26 cellular contexts compared by ENCODE assay signal in genomic region chr4:17766826-17767458, GRCh38. TPM values are rescaled to one million over a fixed set of nuclear protein-coding genes. Genes with fewer than 3 reads are reported as not detected.
A peak's percentile ranks its signal among the peaks of the same experiment; 100 is the strongest.
DNase-seq lines count a peak whose midpoint lies in the region; ATAC-seq, FAIRE-seq and TF ChIP-seq lines count a peak whose summit lies in the region.
"Had no signal": no experiment of that assay in that cellular context is flagged by ENCODE, and none has a peak within 500 bp of the region (broad histone marks: within the 10 kb centered on the region; RNA-seq: fewer than 3 reads in every experiment).

No MANE protein-coding gene starts in this region.

- TF ChIP-seq EP300 in K562 (IDR thresholded peaks at IDR 0.05; ENCODE audit: low read length): no peak
- TF ChIP-seq EP300 in esophagus muscularis mucosa (IDR thresholded peaks at IDR 0.05): no peak

- no peak overlapping the region for H3K9ac ChIP-seq in K562 (ENCODE audit: insufficient read depth in 1 of 2, low read depth in 2 of 2, low read length in 2 of 2)
- H3K9ac ChIP-seq: BLaER1 had no signal

- TF ChIP-seq RAD21 in K562 (CRISPR knock-in tag; conservative IDR thresholded peaks at IDR 0.05 in 1 of 2, IDR thresholded peaks at IDR 0.05 in 1 of 2): no peak

- intact Hi-C loops in K562 (cut with micrococcal nuclease): no loop called here
- intact Hi-C loops in esophagus muscularis mucosa (cut with DNase I): no loop called here

- H3K27me3 ChIP-seq in K562 (ENCODE audit: control insufficient read depth in 2 of 2, insufficient read depth in 2 of 2, low read length in 2 of 2) (peaks cover 0 to 9% of the 10 kb centered on the region in 2 experiments; a peak in 2 of 5 replicates), esophagus muscularis mucosa (no peaks in the 10 kb centered on the region)
- H3K27me3 ChIP-seq: BE2C, BLaER1 had no signal

- no peaks in the 10 kb centered on the region for H3K79me2 ChIP-seq in K562 (ENCODE audit: control insufficient read depth, insufficient read depth, low read length)

- no peak overlapping the region for H3K27ac ChIP-seq in K562 (ENCODE audit: extremely low read depth, low read depth, low read length)
- H3K27ac ChIP-seq in esophagus muscularis mucosa (replicated peaks in 1 of 4): no peak overlapping the region
- H3K27ac ChIP-seq: BLaER1 had no signal

- CTCF ChIA-PET in K562 (lab: Yijun Ruan, JAX; ENCODE audit: low intra/inter-chr PET ratio): no interaction called here

- DNase-seq in K562 (ENCODE audit: extremely low read depth in 1 of 4, low spot score in 3 of 4) (no peak), esophagus muscularis mucosa (ENCODE audit: extremely low spot score) (peak; percentile 53), mesenteric fat pad (ENCODE audit: low spot score) (peak; percentile 67), NCI-H1092 treated with DMSO at 0.1 percent for 48 hours (lab: John Stamatoyannopoulos, UW) (no peak), GM10266 (ENCODE audit: extremely low spot score) (no peak)
- DNase-seq: 8988T; ACHN; BE2C; C1 segment of cervical spinal cord; CD4-positive, alpha-beta memory T cell; CD4-positive, CD25-positive, alpha-beta regulatory T cell; CD8-positive, alpha-beta memory T cell; COR-L47; DMS 273 treated with DMSO at 0.1 percent for 48 hours; DMS153; DMS53; DMS79; DND-41; EL; GDM1 had no signal

- in situ Hi-C loops in K562 (cut with MboI): no loop called here

- FAIRE-seq in K562 (lab: Jason Lieb, UNC): no peak
- FAIRE-seq: A204.1, GM12891, GM19239 had no signal

- ATAC-seq in K562: no peak

- H4K20me1 ChIP-seq in K562 (replicated peaks; ENCODE audit: control insufficient read depth, insufficient read depth, low read length): no peaks in the 10 kb centered on the region
- H4K20me1 ChIP-seq: BLaER1 had no signal

- H2AFZ ChIP-seq in K562 (ENCODE audit: low read depth, low read length): peak overlapping the region; percentile 7; the same call in 1 of the 2 replicates

- no TSS peak for BruUV-seq in K562 (replicated peaks; lab: Mats Ljungman, UMichigan)

- H3K9me3 ChIP-seq in K562 (replicated peaks; ENCODE audit: control insufficient read depth, insufficient read depth, low read depth, low read length) (peaks cover 3% of the 10 kb centered on the region; the same call in 1 of the 2 replicates), esophagus muscularis mucosa (peaks cover 0 to 5% (median 2%) of the 10 kb centered on the region in 4 donors)
- H3K9me3 ChIP-seq: BE2C had no signal

- H3K36me3 ChIP-seq in K562 (ENCODE audit: control insufficient read depth, insufficient read depth, low read length) (no peaks in the 10 kb centered on the region), esophagus muscularis mucosa (no peaks in the 10 kb centered on the region)
- H3K36me3 ChIP-seq: BE2C, BLaER1 had no signal

- no peaks in the 10 kb centered on the region for H3K9me1 ChIP-seq in K562 (ENCODE audit: control insufficient read depth, insufficient read depth, low read length)

- H3K4me1 ChIP-seq in K562 (replicated peaks in 1 of 2; ENCODE audit: control insufficient read depth in 2 of 2, insufficient read depth in 2 of 2, low read length in 2 of 2) (peaks cover 0 to 7% of the 10 kb centered on the region in 2 experiments; a peak in 2 of 5 replicates), esophagus muscularis mucosa (no peaks in the 10 kb centered on the region)
- H3K4me1 ChIP-seq: BE2C, BLaER1 had no signal

- TF ChIP-seq CTCF in K562 (IDR thresholded peaks at IDR 0.05 in 2 of 3, conservative IDR thresholded peaks at IDR 0.05 in 1 of 3; ENCODE audit: insufficient read depth in 2 of 3, low read depth in 1 of 3, low read length in 3 of 3): no peak
- TF ChIP-seq CTCF in esophagus muscularis mucosa (IDR thresholded peaks at IDR 0.05): no peak
- no peak for TF ChIP-seq CTCF in GM10266 (IDR thresholded peaks at IDR 0.05; ENCODE audit: control insufficient read depth, insufficient read depth, low read depth, missing control alignments)

- TF ChIP-seq POLR2A in K562 (conservative IDR thresholded peaks at IDR 0.05) (no peak), esophagus muscularis mucosa (IDR thresholded peaks at IDR 0.05; ENCODE audit: low read depth) (no peak)

- 16% methylated on average over 13 of the region's 33 CpGs for WGBS in K562 (ENCODE audit: insufficient coverage, low coverage, missing lambda C conversion rate)
- 98% methylated on average over 10 of the region's 33 CpGs for WGBS in esophagus muscularis mucosa

- no peak overlapping the region for H3K4me2 ChIP-seq in K562 (ENCODE audit: insufficient read depth, low read length)
- H3K4me2 ChIP-seq: BLaER1 had no signal

- H3K4me3 ChIP-seq in K562 (no peak overlapping the region), esophagus muscularis mucosa (no peak overlapping the region)
- H3K4me3 ChIP-seq: BLaER1 had no signal

- POLR2A ChIA-PET in K562 (lab: Yijun Ruan, JAX): no interaction called here

TF ChIP-seq in K562, 482 proteins besides CTCF, POLR2A, EP300 and RAD21 (continues in another document):
- TF ChIP-seq, protein P1, sequence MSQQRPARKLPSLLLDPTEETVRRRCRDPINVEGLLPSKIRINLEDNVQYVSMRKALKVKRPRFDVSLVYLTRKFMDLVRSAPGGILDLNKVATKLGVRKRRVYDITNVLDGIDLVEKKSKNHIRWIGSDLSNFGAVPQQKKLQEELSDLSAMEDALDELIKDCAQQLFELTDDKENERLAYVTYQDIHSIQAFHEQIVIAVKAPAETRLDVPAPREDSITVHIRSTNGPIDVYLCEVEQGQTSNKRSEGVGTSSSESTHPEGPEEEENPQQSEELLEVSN (IDR thresholded peaks at IDR 0.05; ENCODE audit: borderline replicate concordance in 1 of 2, extremely low read depth in 1 of 2, insufficient read depth in 1 of 2, insufficient read length in 1 of 2, low read depth in 1 of 2, low read length in 1 of 2, poor library complexity in 1 of 2, severe bottlenecking in 1 of 2): peak in 1 of 2 experiments; percentile 71

RNA-seq across cellular contexts. Expression of gene FAM184B, which starts 14.5 kb away (rescaled TPM):
- total RNA-seq in K562 (2011; cell fraction: chromatin; rRNA removed; ENCODE audit: low replicate concordance): not detected in 2 replicates
- not detected in 2 replicates for total RNA-seq in K562 (2011; cell fraction: nucleolus; rRNA removed)
- not detected in 2 replicates for total RNA-seq in K562 (2011; cell fraction: nucleoplasm; rRNA removed)
- 0.04 TPM in 1 of 2 replicates, not detected in the other for total RNA-seq in K562 (2014; rRNA removed)
- not detected in 2 replicates for total RNA-seq in K562 (2014; rRNA removed; fragmentation: Illumina TruSeq; extraction: Trizol)
- total RNA-seq in K562 (2015; rRNA removed; fragmentation: Illumina TruSeq; extraction: Trizol): not detected in 2 replicates
- total RNA-seq in K562 (2021): not detected in 2 replicates
- not detected in 2 replicates for polyA plus RNA-seq in K562 (2011; rRNA removed)
- not detected in 2 replicates for polyA plus RNA-seq in K562 (2011; cell fraction: cytosol; rRNA removed)
- polyA plus RNA-seq in K562 (2011; cell fraction: nucleus; rRNA removed): not detected in 2 replicates
- not detected in 2 replicates for polyA plus RNA-seq in K562 (2012)
- polyA plus RNA-seq in K562 (2014; fragmentation: Illumina TruSeq; extraction: Trizol): not detected in 2 replicates
- not detected for polyA plus RNA-seq in K562 (2014; fragmentation: Nextera tagmentation; extraction: Ambion mirVana)
- not detected in 2 replicates for polyA plus RNA-seq in K562 (2014; rRNA removed)
- polyA minus RNA-seq in K562 (2011; rRNA and poly(A)+ RNA removed): not detected in 2 replicates
- polyA minus RNA-seq in K562 (2011; cell fraction: cytosol; rRNA and poly(A)+ RNA removed): not detected in 2 replicates
- polyA minus RNA-seq in K562 (2011; cell fraction: nucleus; rRNA and poly(A)+ RNA removed): not detected in 2 replicates
- not detected for total RNA-seq in esophagus muscularis mucosa
- not detected for total RNA-seq in mesenteric fat pad
- total RNA-seq: CD4-positive, alpha-beta memory T cell; CD4-positive, CD25-positive, alpha-beta regulatory T cell; G401 had no signal
- polyA plus RNA-seq: CD14-positive monocyte; CD4-positive, alpha-beta memory T cell; CD8-positive, alpha-beta memory T cell had no signal

RNA-seq across cellular contexts. Expression of gene DCAF16, which starts 43.6 kb away (rescaled TPM):
- total RNA-seq in K562 (2011; cell fraction: chromatin; rRNA removed; ENCODE audit: low replicate concordance): 66.5 and 95.8 TPM in 2 replicates
- 40.5 and 45.7 TPM in 2 replicates for total RNA-seq in K562 (2011; cell fraction: nucleolus; rRNA removed)
- total RNA-seq in K562 (2011; cell fraction: nucleoplasm; rRNA removed): 69.2 and 104 TPM in 2 replicates
- 69.3 and 76.5 TPM in 2 replicates for total RNA-seq in K562 (2014; rRNA removed)
- 67.8 and 77.4 TPM in 2 replicates for total RNA-seq in K562 (2014; rRNA removed; fragmentation: Illumina TruSeq; extraction: Trizol)
- 62.8 and 71.8 TPM in 2 replicates for total RNA-seq in K562 (2015; rRNA removed; fragmentation: Illumina TruSeq; extraction: Trizol)
- 77.5 and 82.8 TPM in 2 replicates for total RNA-seq in K562 (2021)
- polyA plus RNA-seq in K562 (2011; rRNA removed): 81.6 and 84.1 TPM in 2 replicates
- polyA plus RNA-seq in K562 (2011; cell fraction: cytosol; rRNA removed): 33.8 and 46.6 TPM in 2 replicates
- 68.6 and 69.7 TPM in 2 replicates for polyA plus RNA-seq in K562 (2011; cell fraction: nucleus; rRNA removed)
- polyA plus RNA-seq in K562 (2012): 36.6 and 44.9 TPM in 2 replicates
- polyA plus RNA-seq in K562 (2014; fragmentation: Illumina TruSeq; extraction: Trizol): 58.0 and 68.3 TPM in 2 replicates
- 10 to 100 TPM; 20.5 to 23.8 TPM for polyA plus RNA-seq in K562 (2014; fragmentation: Nextera tagmentation; extraction: Ambion mirVana)
- 48.8 and 49.5 TPM in 2 replicates for polyA plus RNA-seq in K562 (2014; rRNA removed)
- polyA minus RNA-seq in K562 (2011; rRNA and poly(A)+ RNA removed): 77.5 and 80.3 TPM in 2 replicates
- 53.7 and 54.0 TPM in 2 replicates for polyA minus RNA-seq in K562 (2011; cell fraction: cytosol; rRNA and poly(A)+ RNA removed)
- 35.4 and 53.0 TPM in 2 replicates for polyA minus RNA-seq in K562 (2011; cell fraction: nucleus; rRNA and poly(A)+ RNA removed)
- 10 to 100 TPM; 23.4 to 28.7 (median 26.3) TPM for total RNA-seq in esophagus muscularis mucosa
- 23.1 TPM for total RNA-seq in mesenteric fat pad

RNA-seq across cellular contexts. Expression of gene NCAPG, which starts 43.8 kb away (rescaled TPM):
- total RNA-seq in K562 (2011; cell fraction: chromatin; rRNA removed; ENCODE audit: low replicate concordance): 53.0 and 175 TPM in 2 replicates
- total RNA-seq in K562 (2011; cell fraction: nucleolus; rRNA removed): 22.2 and 24.9 TPM in 2 replicates
- total RNA-seq in K562 (2011; cell fraction: nucleoplasm; rRNA removed): 39.8 and 43.6 TPM in 2 replicates
- total RNA-seq in K562 (2014; rRNA removed) (53.0 and 56.6 TPM in 2 replicates), K562 (2014; rRNA removed; fragmentation: Illumina TruSeq; extraction: Trizol) (102 and 119 TPM in 2 replicates), K562 (2015; rRNA removed; fragmentation: Illumina TruSeq; extraction: Trizol) (74.8 and 76.7 TPM in 2 replicates), K562 (2021) (72.9 and 73.4 TPM in 2 replicates), esophagus muscularis mucosa (under 1 TPM in 3 of 4 donors, not detected in 1; 0.17 to 0.98 (median 0.71) TPM), mesenteric fat pad (0.26 TPM)
- polyA plus RNA-seq in K562 (2011; rRNA removed) (62.8 and 102 TPM in 2 replicates), K562 (2014; fragmentation: Illumina TruSeq; extraction: Trizol) (62.8 and 65.3 TPM in 2 replicates), K562 (2014; fragmentation: Nextera tagmentation; extraction: Ambion mirVana) (10 to 100 TPM; 25.6 to 30.5 TPM), K562 (2014; rRNA removed) (55.6 and 63.4 TPM in 2 replicates)
- 12.7 and 24.5 TPM in 2 replicates for polyA plus RNA-seq in K562 (2011; cell fraction: cytosol; rRNA removed)
- polyA plus RNA-seq in K562 (2011; cell fraction: nucleus; rRNA removed): 43.1 and 68.4 TPM in 2 replicates
- 50.5 and 51.2 TPM in 2 replicates for polyA plus RNA-seq in K562 (2012)
- polyA minus RNA-seq in K562 (2011; rRNA and poly(A)+ RNA removed): 122 and 127 TPM in 2 replicates
- 23.3 and 38.6 TPM in 2 replicates for polyA minus RNA-seq in K562 (2011; cell fraction: cytosol; rRNA and poly(A)+ RNA removed)
- 47.9 and 83.9 TPM in 2 replicates for polyA minus RNA-seq in K562 (2011; cell fraction: nucleus; rRNA and poly(A)+ RNA removed)
- polyA plus RNA-seq: CD14-positive monocyte had no signal

Comparison
In these comparisons a context has a peak if more than half of its experiments do, and no peak if none do; other contexts are left out.
1. DNase-seq: peak in esophagus muscularis mucosa (single experiment) and mesenteric fat pad (single experiment); none in K562 (0 of 4), NCI-H1092 treated with DMSO at 0.1 percent for 48 hours (single experiment) and GM10266 (single experiment).
2. RNA of gene NCAPG, which starts 43.8 kb away (total RNA-seq): 22.2 to 175 TPM in K562; 0.17 to 0.98 TPM in esophagus muscularis mucosa and 0.26 TPM in mesenteric fat pad (single experiment); every median in the first group is over 10 times any median in the second.